21 cellular contexts compared by ENCODE assay signal in genomic region chr7:30175171-30175570, GRCh38.
DNase-seq lines count a peak whose midpoint lies in the region; ATAC-seq lines count a peak whose summit lies in the region.
"Had no signal": no experiment of that assay in that cellular context is flagged by ENCODE, and none has a peak within 500 bp of the region (broad histone marks: within the 10 kb centered on the region; RNA-seq: fewer than 3 reads in every experiment).

No MANE protein-coding gene starts in this region.

- peak; percentile 10 to 37 for DNase-seq in NCI-H446 (lab: John Stamatoyannopoulos, UW)
- DNase-seq in NCI-H446 treated with DMSO at 0.1 percent for 48 hours (lab: John Stamatoyannopoulos, UW) = no peak
- peak; percentile 27 to 66 for DNase-seq in NCI-H2081 (lab: John Stamatoyannopoulos, UW)
- DNase-seq in superior temporal gyrus (ENCODE audit: extremely low spot score) = peak; percentile 29
- DNase-seq in GF-D8 (lab: John Stamatoyannopoulos, UW) = no peak
- DNase-seq: activated B cell treated with CpG ODN at 0.5 μM for 24 hours; activated CD4-positive, alpha-beta memory T cell treated with anti-CD3 and anti-CD28 coated beads for 36 hours; activated effector memory CD4-positive, alpha-beta T cell treated with Interleukin-2 at 50 U/mL for 16 hours; colonic mucosa; COR-L47; glutamatergic neuron; mesenchymal stem cell; MM.1S; NCI-H1694; stimulated activated naive CD4-positive, alpha-beta T cell; T-helper 9 cell; transverse colon had no signal

- ATAC-seq in HG03025 (IDR thresholded peaks at IDR 0.05; ENCODE audit: low FRiP score, unreplicated experiment) (no peak), HG02973 (IDR thresholded peaks at IDR 0.05; ENCODE audit: unreplicated experiment) (no peak)
- ATAC-seq: body of pancreas had no signal

- peak overlapping the region; percentile 44 for H3K27ac ChIP-seq in cingulate gyrus (ENCODE audit: low read depth, low read length)
- H3K27ac ChIP-seq: body of pancreas, colonic mucosa, transverse colon had no signal

Comparison
In these comparisons a context has a peak if more than half of its experiments do, and no peak if none do; other contexts are left out.
1. DNase-seq: peak in NCI-H446 (2 of 2), NCI-H2081 (2 of 2) and superior temporal gyrus (single experiment); none in NCI-H446 treated with DMSO at 0.1 percent for 48 hours (single experiment) and GF-D8 (single experiment).